In the genomic region with DNA sequence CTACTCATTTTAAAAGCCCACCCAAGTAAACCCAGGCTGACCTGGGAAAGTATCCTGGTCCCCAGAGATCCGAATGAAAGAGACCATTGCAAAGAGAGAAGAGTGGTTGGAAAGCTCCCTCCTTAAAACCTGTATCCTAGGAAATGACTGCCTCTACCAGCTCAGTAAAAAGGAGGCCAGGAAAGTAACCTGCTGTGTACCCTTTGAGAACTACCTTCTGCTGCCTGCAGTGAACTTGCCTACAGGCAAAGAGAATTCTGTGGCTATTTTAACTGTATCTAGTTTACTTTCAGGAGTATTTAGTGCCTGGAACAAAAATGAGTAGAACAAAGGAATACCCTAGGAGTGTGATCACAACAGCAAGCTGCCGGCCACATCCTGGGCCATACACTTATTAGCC, we compare ENCODE assay signal across 17 cellular contexts.
"Had no signal": no experiment of that assay in that cellular context is flagged by ENCODE, and none has a peak within 500 bp of the region (broad histone marks: within the 10 kb centered on the region; RNA-seq: fewer than 3 reads in every experiment).

No MANE protein-coding gene starts in this region.

- H3K27ac Mint-ChIP-seq: activated CD4-positive, alpha-beta T cell treated with anti-CD3 and anti-CD28 coated beads for 36 hours; activated naive CD4-positive, alpha-beta T cell treated with anti-CD3 and anti-CD28 coated beads for 36 hours; activated naive CD8-positive, alpha-beta T cell treated with anti-CD3 and anti-CD28 coated beads, Interleukin-2, amount 10 ng/mL, durations not matched to agents 7 days and 5 days; T-cell; T-helper 2 cell treated with Interferon-gamma antibody and Interleukin-4, amounts not matched to agents 5 μg/mL and 100 μg/mL, for 36 hours had no signal

- H3K4me1 ChIP-seq: heart left ventricle, spleen, upper lobe of left lung had no signal

- ATAC-seq: activated CD4-positive, alpha-beta T cell treated with anti-CD3 and anti-CD28 coated beads for 36 hours; heart left ventricle; mucosa of descending colon; T-cell had no signal

- H3K4me3 Mint-ChIP-seq: activated CD4-positive, alpha-beta T cell treated with anti-CD3 and anti-CD28 coated beads for 36 hours; activated naive CD4-positive, alpha-beta T cell treated with anti-CD3 and anti-CD28 coated beads for 36 hours; activated naive CD8-positive, alpha-beta T cell treated with anti-CD3 and anti-CD28 coated beads, Interleukin-2, amount 10 ng/mL, durations not matched to agents 7 days and 5 days; T-cell; T-helper 2 cell treated with Interferon-gamma antibody and Interleukin-4, amounts not matched to agents 5 μg/mL and 100 μg/mL, for 36 hours had no signal

- H3K27me3 Mint-ChIP-seq: activated CD4-positive, alpha-beta T cell treated with anti-CD3 and anti-CD28 coated beads for 36 hours; activated naive CD8-positive, alpha-beta T cell treated with anti-CD3 and anti-CD28 coated beads, Interleukin-2, amount 10 ng/mL, durations not matched to agents 7 days and 5 days; T-cell had no signal

- H3K9me3 Mint-ChIP-seq: activated naive CD8-positive, alpha-beta T cell treated with anti-CD3 and anti-CD28 coated beads, Interleukin-2, amount 10 ng/mL, durations not matched to agents 7 days and 5 days had no signal

- DNase-seq: activated CD4-positive, alpha-beta T cell treated with anti-CD3 and anti-CD28 coated beads for 36 hours; activated CD4-positive, alpha-beta T cell treated with anti-CD3 and anti-CD28 coated beads, Interleukin-2, amount 50 U/mL, for 4 hours; activated naive CD4-positive, alpha-beta T cell treated with anti-CD3 and anti-CD28 coated beads for 36 hours; activated naive CD8-positive, alpha-beta T cell treated with anti-CD3 and anti-CD28 coated beads, Interleukin-2, amount 10 ng/mL, durations not matched to agents 7 days and 5 days; activated T-cell treated with anti-CD3 and anti-CD28 coated beads, Interleukin-2, amount 50 U/mL, for 48 hours; amniotic stem cell; heart left ventricle; mucosa of descending colon; posterior cingulate gyrus; spleen; stimulated activated CD4-positive, alpha-beta T cell treated with anti-CD3 and anti-CD28 coated beads, Interleukin-4, amount 100 ng/mL, for 1 hour; stimulated activated naive CD4-positive, alpha-beta T cell; T-cell; upper lobe of left lung; WERI-Rb-1 had no signal

- H3K27me3 ChIP-seq: heart left ventricle, spleen, upper lobe of left lung had no signal

- H3K9me3 ChIP-seq: heart left ventricle, mucosa of descending colon, thoracic aorta, upper lobe of left lung had no signal

- H3K27ac ChIP-seq: heart left ventricle, spleen, thoracic aorta, upper lobe of left lung, WERI-Rb-1 had no signal

- H3K4me1 Mint-ChIP-seq: activated CD4-positive, alpha-beta T cell treated with anti-CD3 and anti-CD28 coated beads for 36 hours; activated naive CD8-positive, alpha-beta T cell treated with anti-CD3 and anti-CD28 coated beads, Interleukin-2, amount 10 ng/mL, durations not matched to agents 7 days and 5 days; T-cell had no signal

- H3K36me3 Mint-ChIP-seq: activated naive CD8-positive, alpha-beta T cell treated with anti-CD3 and anti-CD28 coated beads, Interleukin-2, amount 10 ng/mL, durations not matched to agents 7 days and 5 days; T-cell had no signal

- H3K4me3 ChIP-seq: heart left ventricle, mucosa of descending colon, spleen, thoracic aorta, upper lobe of left lung had no signal

- H3K36me3 ChIP-seq: heart left ventricle, spleen, thoracic aorta, upper lobe of left lung, WERI-Rb-1 had no signal
